Comparison of ENCODE assay signal across 8 cellular contexts in genomic region chr3:43691120-43692002, GRCh38. TPM values are rescaled to one million over a fixed set of nuclear protein-coding genes. Genes with fewer than 3 reads are reported as not detected.
DNase-seq lines count a peak whose midpoint lies in the region; ATAC-seq and TF ChIP-seq lines count a peak whose summit lies in the region.

No MANE protein-coding gene starts in this region.

- H3K27ac ChIP-seq in breast epithelium, result peak overlapping the region; percentile 95 to 99

- peak; percentile 21 for DNase-seq in DMS79 treated with DMSO at 0.1 percent for 48 hours (lab: John Stamatoyannopoulos, UW)
- DNase-seq in KBM-7, result peak; percentile 52
- peak; percentile 21 for DNase-seq in T-helper 9 cell
- DNase-seq in breast epithelium (ENCODE audit: low spot score in 2 of 2), result peak; percentile 59 to 73
- peak; percentile 39 for DNase-seq in inferior parietal cortex (ENCODE audit: extremely low spot score)
- DNase-seq in stimulated activated CD4-positive, alpha-beta T cell treated with anti-CD3 and anti-CD28 coated beads, Interleukin-12 subunit alpha, Interleukin-12 subunit beta, amount 100 ng/mL, for 24 hours (ENCODE audit: low read depth in 2 of 2), result peak; percentile 13 to 24
- no peak for DNase-seq in retina

- in situ Hi-C loops in KBM-7 (cut with MboI; ENCODE audit: low pct_unique_long_range_greater_than_20kb, low sequenced_read_pairs), result no loop called here

- H3K36me3 ChIP-seq in breast epithelium, result no peaks in the 10 kb centered on the region

- no peaks in the 10 kb centered on the region for H3K9me3 ChIP-seq in breast epithelium

- H3K4me3 ChIP-seq in breast epithelium, result peak overlapping the region; percentile 81 to 95 (median 94)

- TF ChIP-seq CTCF in breast epithelium (IDR thresholded peaks at IDR 0.05), result peak in 1 of 3 donors; percentile 8

- TF ChIP-seq POLR2A in breast epithelium (IDR thresholded peaks at IDR 0.05), result no peak

- peaks cover 0 to 7% of the 10 kb centered on the region in 2 donors for H3K4me1 ChIP-seq in breast epithelium

- H3K27me3 ChIP-seq in breast epithelium, result no peaks in the 10 kb centered on the region

- ATAC-seq in GM21619 (IDR thresholded peaks at IDR 0.05; ENCODE audit: unreplicated experiment), result peak; percentile 42

- intact Hi-C loops in breast epithelium (cut with DNase I; ENCODE audit: low total_unique reads), result no loop called here

RNA-seq across cellular contexts. Expression of gene ABHD5, which starts 0.6 kb away (rescaled TPM):
- 10 to 100 TPM; 40.0 to 99.9 (median 47.9) TPM for total RNA-seq in breast epithelium
